Comparison of ENCODE assay signal across 1 cellular context in the genomic region with DNA sequence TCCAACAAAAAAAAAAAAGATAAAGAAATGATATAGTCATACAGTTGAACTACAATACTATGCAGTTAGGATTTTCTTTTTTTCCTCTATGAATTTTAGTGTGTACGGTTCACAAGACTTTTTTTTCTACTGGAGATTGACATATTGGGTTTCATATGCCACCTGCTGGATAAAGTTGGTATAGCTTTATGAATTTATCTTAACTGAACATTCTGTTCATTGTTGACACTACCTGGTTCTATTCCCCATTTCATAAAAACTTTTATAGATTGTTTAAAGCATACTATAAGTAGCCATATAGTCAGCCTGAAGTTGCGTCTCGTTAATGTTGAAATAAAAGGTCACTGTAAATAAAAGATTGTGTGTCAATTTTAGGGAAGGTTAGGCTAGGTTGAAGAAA.
TF ChIP-seq lines count a peak whose summit lies in the region.

No MANE protein-coding gene starts in this region.

TF ChIP-seq in SK-N-SH, 30 proteins besides CTCF, POLR2A, EP300 and RAD21:
- 0 out of 2 replicates have a peak, but pooled peaks have one; percentile 12 for TF ChIP-seq SMC3 (IDR thresholded peaks at IDR 0.05; ENCODE audit: low read depth, low read length)
